ENCODE assay signal across 8 cellular contexts in the genomic region with DNA sequence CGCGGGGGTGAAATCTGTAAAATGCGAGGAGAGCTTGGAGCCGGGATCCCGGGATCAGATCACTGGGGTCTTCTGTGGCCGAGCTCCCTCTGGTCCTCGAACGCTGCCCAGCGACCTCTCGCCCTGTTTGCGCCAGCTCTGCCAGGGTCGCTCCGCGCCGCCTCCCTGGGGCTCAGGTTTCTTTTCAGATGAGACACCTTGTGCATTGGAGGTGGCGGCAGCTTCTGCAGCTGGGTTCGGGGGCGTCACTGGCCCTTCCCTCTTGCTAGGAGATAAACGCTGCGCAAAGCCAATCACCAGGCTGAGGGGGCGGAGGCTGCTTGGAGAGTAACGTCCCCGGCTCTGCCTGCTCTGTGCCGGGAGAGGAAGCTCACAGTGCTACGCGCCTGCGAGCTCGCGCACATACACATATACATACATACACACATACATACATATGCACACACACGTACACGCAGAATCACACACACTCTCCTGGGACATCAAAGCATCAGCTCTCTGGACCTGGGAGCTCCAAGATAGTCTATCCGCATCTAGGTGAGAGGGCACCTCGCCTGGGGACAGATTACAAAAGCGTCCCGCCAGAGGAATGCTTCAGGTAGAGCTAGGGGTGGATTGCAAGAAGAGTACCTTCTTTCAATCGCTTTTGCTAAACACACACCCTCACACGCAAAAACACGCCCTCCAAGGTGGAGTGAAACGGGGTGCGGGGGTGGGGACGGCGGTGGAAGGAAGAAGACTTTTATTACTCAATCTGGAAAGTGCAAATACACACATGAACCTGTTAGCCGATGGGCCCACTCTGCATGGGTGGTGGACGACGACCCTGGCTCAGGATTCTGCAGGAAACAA. TPM values are rescaled to one million over a fixed set of nuclear protein-coding genes. Genes with fewer than 3 reads are reported as not detected.
DNase-seq lines count a peak whose midpoint lies in the region; ATAC-seq, FAIRE-seq and TF ChIP-seq lines count a peak whose summit lies in the region.

A gene with protein sequence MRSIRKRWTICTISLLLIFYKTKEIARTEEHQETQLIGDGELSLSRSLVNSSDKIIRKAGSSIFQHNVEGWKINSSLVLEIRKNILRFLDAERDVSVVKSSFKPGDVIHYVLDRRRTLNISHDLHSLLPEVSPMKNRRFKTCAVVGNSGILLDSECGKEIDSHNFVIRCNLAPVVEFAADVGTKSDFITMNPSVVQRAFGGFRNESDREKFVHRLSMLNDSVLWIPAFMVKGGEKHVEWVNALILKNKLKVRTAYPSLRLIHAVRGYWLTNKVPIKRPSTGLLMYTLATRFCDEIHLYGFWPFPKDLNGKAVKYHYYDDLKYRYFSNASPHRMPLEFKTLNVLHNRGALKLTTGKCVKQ (minus strand): TSS at position 247 of the 852 bp plus-strand sequence. CDS start 327 bp downstream, outside the sequence.

- CTCF ChIA-PET in activated naive CD4-positive, alpha-beta T cell treated with anti-CD3 and anti-CD28 coated beads for 36 hours (lab: Charles Lee) = interaction anchor here (0.5 to 4.2 kb wide), 10 partner anchors 9 to 148 kb away, joined by 3 to 33 read pairs (median 4); no protein-coding TSS in a partner anchor

- DNase-seq in D721Med (ENCODE audit: insufficient read length, low spot score) (peak; percentile 39), Karpas-422 (peak; percentile 99), SJCRH30 (peak; percentile 57 to 69), Right ventricle myocardium inferior (ENCODE audit: missing footprints) (peak; percentile 94), ovary (peak in 3 of 5 donors; percentile 30 to 38 (median 35)), testis (peak; percentile 73)
- peak; percentile 95 for DNase-seq in activated naive CD4-positive, alpha-beta T cell treated with anti-CD3 and anti-CD28 coated beads for 36 hours

- H3K36me3 Mint-ChIP-seq in activated naive CD4-positive, alpha-beta T cell treated with anti-CD3 and anti-CD28 coated beads for 36 hours (ENCODE audit: low read depth) = peaks cover 7% of the 10 kb centered on the region

- peak within 1 kb of the TSS; percentile 99 for H3K27ac Mint-ChIP-seq in activated naive CD4-positive, alpha-beta T cell treated with anti-CD3 and anti-CD28 coated beads for 36 hours

- peak within 1 kb of the TSS; percentile 86 for H3K9ac ChIP-seq in Karpas-422 (ENCODE audit: low read length)

- H3K4me2 ChIP-seq in Karpas-422 (ENCODE audit: low read depth, low read length, poor library complexity, severe bottlenecking) = peak within 1 kb of the TSS; percentile 93

- H4K20me1 ChIP-seq in Karpas-422 (ENCODE audit: insufficient read depth, low read depth, low read length) = no peaks in the 10 kb centered on the region

- FAIRE-seq in D721Med (lab: Jason Lieb, UNC) = no peak

- no peaks in the 10 kb centered on the region for H3K36me3 ChIP-seq in Karpas-422 (ENCODE audit: insufficient read depth, low read length)
- H3K36me3 ChIP-seq in SJCRH30 = no peaks in the 10 kb centered on the region
- H3K36me3 ChIP-seq in ovary = no peaks in the 10 kb centered on the region
- H3K36me3 ChIP-seq in testis (ENCODE audit: low read depth, missing control alignments) = no peaks in the 10 kb centered on the region

- H3K27me3 Mint-ChIP-seq in activated naive CD4-positive, alpha-beta T cell treated with anti-CD3 and anti-CD28 coated beads for 36 hours (ENCODE audit: low read depth) = no peaks in the 10 kb centered on the region

- whole genome bisulfite sequencing in ovary, 3 donors = 0 to 1% (median 0%) methylated on average over 45 of the region's 45 CpGs
- WGBS in testis, 2 donors = 1% methylated on average over 33 to 45 of the region's 45 CpGs

- TF ChIP-seq CTCF in D721Med (IDR thresholded peaks at IDR 0.05; ENCODE audit: insufficient read depth, missing control alignments) (no peak), ovary (IDR thresholded peaks at IDR 0.05) (no peak), testis (IDR thresholded peaks at IDR 0.05) (no peak)

- H3K27me3 ChIP-seq in Karpas-422 (ENCODE audit: low read length) (no peaks in the 10 kb centered on the region), SJCRH30 (no peaks in the 10 kb centered on the region), ovary (no peaks in the 10 kb centered on the region), testis (no peaks in the 10 kb centered on the region)

- H3K9me3 Mint-ChIP-seq in activated naive CD4-positive, alpha-beta T cell treated with anti-CD3 and anti-CD28 coated beads for 36 hours = no peaks in the 10 kb centered on the region

- no peaks in the 10 kb centered on the region for H3K9me2 ChIP-seq in Karpas-422 (replicated peaks; ENCODE audit: insufficient read depth, low read length)

- H3K27ac ChIP-seq in Karpas-422 (ENCODE audit: low read length) = peak within 1 kb of the TSS; percentile 90
- H3K27ac ChIP-seq in SJCRH30 = no peak within 1 kb of the TSS
- no peak within 1 kb of the TSS for H3K27ac ChIP-seq in ovary
- peak within 1 kb of the TSS in 1 of 2 donors; percentile 1 for H3K27ac ChIP-seq in testis

- no peak for TF ChIP-seq EP300 in ovary (IDR thresholded peaks at IDR 0.05)

- peaks cover 32% of the 10 kb centered on the region for H3K4me1 Mint-ChIP-seq in activated naive CD4-positive, alpha-beta T cell treated with anti-CD3 and anti-CD28 coated beads for 36 hours (ENCODE audit: low read depth)

- intact Hi-C loops in activated naive CD4-positive, alpha-beta T cell treated with anti-CD3 and anti-CD28 coated beads for 36 hours (cut with micrococcal nuclease) = loop anchor here (1.0 to 10.0 kb wide), 6 partner anchors 10 to 1876 kb away; no protein-coding TSS in a partner anchor
- intact Hi-C loops in Right ventricle myocardium inferior (cut with DNase I) (loop anchor here (5.0 to 10.0 kb wide), 3 partner anchors 61 to 142 kb away; no protein-coding TSS in a partner anchor), ovary (cut with DNase I) (no loop called here), testis (cut with DNase I; ENCODE audit: low total_unique reads) (no loop called here)

- peaks cover 56% of the 10 kb centered on the region for H3K4me1 ChIP-seq in Karpas-422 (ENCODE audit: low read length)
- no peaks in the 10 kb centered on the region for H3K4me1 ChIP-seq in SJCRH30
- H3K4me1 ChIP-seq in ovary (ENCODE audit: insufficient read depth) = no peaks in the 10 kb centered on the region
- H3K4me1 ChIP-seq in testis = peaks cover 3% of the 10 kb centered on the region

- peak within 1 kb of the TSS; percentile 95 for H3K4me3 Mint-ChIP-seq in activated naive CD4-positive, alpha-beta T cell treated with anti-CD3 and anti-CD28 coated beads for 36 hours

- peaks cover 6% of the 10 kb centered on the region; the same call in 1 of the 2 replicates for H3K79me2 ChIP-seq in Karpas-422 (ENCODE audit: low read length)

- TF ChIP-seq POLR2A in ovary (IDR thresholded peaks at IDR 0.05) (no peak), testis (IDR thresholded peaks at IDR 0.05) (no peak)

- peak within 1 kb of the TSS; percentile 74 for H3K4me3 ChIP-seq in Karpas-422 (ENCODE audit: low read length)
- H3K4me3 ChIP-seq in SJCRH30 = peak within 1 kb of the TSS; percentile 55
- H3K4me3 ChIP-seq in ovary = peak within 1 kb of the TSS; percentile 23
- peak within 1 kb of the TSS; percentile 36 to 50 for H3K4me3 ChIP-seq in testis

- peak within 1 kb of the TSS; percentile 68; the same call in 1 of the 2 replicates for H2AFZ ChIP-seq in Karpas-422 (ENCODE audit: low read length)

- ATAC-seq in GM21576 (IDR thresholded peaks at IDR 0.05; ENCODE audit: unreplicated experiment) (peak; percentile 69), Right ventricle myocardium inferior (peak; percentile 85)

- H3K9me3 ChIP-seq in Karpas-422 (ENCODE audit: low read length) (no peaks in the 10 kb centered on the region), SJCRH30 (replicated peaks) (no peaks in the 10 kb centered on the region), ovary (no peaks in the 10 kb centered on the region), testis (no peaks in the 10 kb centered on the region)

RNA-seq across cellular contexts. Expression of the gene that starts here (rescaled TPM):
- total RNA-seq in Karpas-422 (2014; rRNA removed; shearing (Covaris generic); ENCODE audit: low replicate concordance) = 17.1 and 20.4 TPM in 2 replicates
- 0.73 and 0.91 TPM in 2 replicates for total RNA-seq in SJCRH30 (2014; rRNA removed; shearing (Covaris generic))
- 10 to 100 TPM; 11.2 to 16.2 TPM for total RNA-seq in activated naive CD4-positive, alpha-beta T cell treated with anti-CD3 and anti-CD28 coated beads for 36 hours
- total RNA-seq in Right ventricle myocardium inferior (3.4 TPM), ovary (1 to 10 TPM in 6 of 7 donors, under 1 TPM in 1; 0.95 to 3.5 (median 2.3) TPM), testis (under 1 TPM; 0.39 to 0.93 TPM)
- polyA plus RNA-seq in ovary (1 to 10 TPM in 1 of 2 donors, under 1 TPM in 1; 0.61 to 1.9 TPM), testis (ENCODE audit: insufficient read depth, low read depth, low replicate concordance) (0.94 TPM)

Comparison
In these comparisons a context has a peak if more than half of its experiments do, and no peak if none do; other contexts are left out.
1. Peak in DNase-seq and H3K4me3 ChIP-seq in SJCRH30; RNA of the gene not detected or under 1 TPM.
2. Peak in DNase-seq and H3K4me3 ChIP-seq in testis; RNA of the gene not detected or under 1 TPM.
3. DNase-seq: peak in every context shown above with its lines; median percentile 99 in Karpas-422; 95 in activated naive CD4-positive, alpha-beta T cell treated with anti-CD3 and anti-CD28 coated beads for 36 hours; 94 in Right ventricle myocardium inferior; 73 in testis; 63 in SJCRH30; 39 in D721Med; 35 in ovary.
4. H3K4me3 ChIP-seq: peak in every context shown above with its lines; median percentile 74 in Karpas-422; 55 in SJCRH30; 43 in testis; 23 in ovary.
5. intact Hi-C loops: an anchor here in activated naive CD4-positive, alpha-beta T cell treated with anti-CD3 and anti-CD28 coated beads for 36 hours (1.0 to 10.0 kb wide) and Right ventricle myocardium inferior (5.0 to 10.0 kb wide); none called in ovary and testis.